ENCODE assay signal across 1 cellular context in the genomic region with DNA sequence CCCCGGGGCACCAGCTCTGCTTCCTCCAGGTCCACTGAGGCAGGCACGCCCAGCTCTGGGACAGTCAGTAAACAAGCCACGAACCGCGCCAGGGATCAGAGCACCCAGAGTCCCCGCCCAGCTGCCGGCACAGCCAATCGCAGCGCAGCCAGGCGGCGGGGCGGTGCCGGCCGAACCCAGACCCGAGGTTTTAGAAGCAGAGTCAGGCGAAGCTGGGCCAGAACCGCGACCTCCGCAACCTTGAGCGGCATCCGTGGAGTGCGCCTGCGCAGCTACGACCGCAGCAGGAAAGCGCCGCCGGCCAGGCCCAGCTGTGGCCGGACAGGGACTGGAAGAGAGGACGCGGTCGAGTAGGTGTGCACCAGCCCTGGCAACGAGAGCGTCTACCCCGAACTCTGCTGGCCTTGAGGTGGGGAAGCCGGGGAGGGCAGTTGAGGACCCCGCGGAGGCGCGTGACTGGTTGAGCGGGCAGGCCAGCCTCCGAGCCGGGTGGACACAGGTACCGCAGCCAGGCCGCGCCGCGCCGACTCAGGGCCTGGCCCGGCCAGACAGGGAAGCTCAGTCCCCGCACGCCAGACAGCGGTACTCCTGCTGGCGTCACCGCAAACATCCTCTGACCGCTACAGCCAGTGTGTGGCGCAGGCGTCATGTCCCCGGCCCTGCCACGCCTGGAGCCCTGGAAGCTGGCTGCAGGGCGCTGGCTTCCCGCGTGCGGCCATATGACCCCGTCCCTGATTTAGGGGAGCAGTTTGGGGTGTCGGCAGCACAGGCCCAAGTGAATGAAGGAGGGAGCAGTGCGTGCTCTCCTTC.
TF ChIP-seq lines count a peak whose summit lies in the region.

A gene (plus strand): TSS at position 220 of the 810 bp plus-strand sequence. CDS start 1,485 bp downstream, outside the sequence.

TF ChIP-seq in HepG2, 621 proteins besides CTCF, POLR2A, EP300 and RAD21 (continued from another document and continues in another):
- TF ChIP-seq, protein P1, sequence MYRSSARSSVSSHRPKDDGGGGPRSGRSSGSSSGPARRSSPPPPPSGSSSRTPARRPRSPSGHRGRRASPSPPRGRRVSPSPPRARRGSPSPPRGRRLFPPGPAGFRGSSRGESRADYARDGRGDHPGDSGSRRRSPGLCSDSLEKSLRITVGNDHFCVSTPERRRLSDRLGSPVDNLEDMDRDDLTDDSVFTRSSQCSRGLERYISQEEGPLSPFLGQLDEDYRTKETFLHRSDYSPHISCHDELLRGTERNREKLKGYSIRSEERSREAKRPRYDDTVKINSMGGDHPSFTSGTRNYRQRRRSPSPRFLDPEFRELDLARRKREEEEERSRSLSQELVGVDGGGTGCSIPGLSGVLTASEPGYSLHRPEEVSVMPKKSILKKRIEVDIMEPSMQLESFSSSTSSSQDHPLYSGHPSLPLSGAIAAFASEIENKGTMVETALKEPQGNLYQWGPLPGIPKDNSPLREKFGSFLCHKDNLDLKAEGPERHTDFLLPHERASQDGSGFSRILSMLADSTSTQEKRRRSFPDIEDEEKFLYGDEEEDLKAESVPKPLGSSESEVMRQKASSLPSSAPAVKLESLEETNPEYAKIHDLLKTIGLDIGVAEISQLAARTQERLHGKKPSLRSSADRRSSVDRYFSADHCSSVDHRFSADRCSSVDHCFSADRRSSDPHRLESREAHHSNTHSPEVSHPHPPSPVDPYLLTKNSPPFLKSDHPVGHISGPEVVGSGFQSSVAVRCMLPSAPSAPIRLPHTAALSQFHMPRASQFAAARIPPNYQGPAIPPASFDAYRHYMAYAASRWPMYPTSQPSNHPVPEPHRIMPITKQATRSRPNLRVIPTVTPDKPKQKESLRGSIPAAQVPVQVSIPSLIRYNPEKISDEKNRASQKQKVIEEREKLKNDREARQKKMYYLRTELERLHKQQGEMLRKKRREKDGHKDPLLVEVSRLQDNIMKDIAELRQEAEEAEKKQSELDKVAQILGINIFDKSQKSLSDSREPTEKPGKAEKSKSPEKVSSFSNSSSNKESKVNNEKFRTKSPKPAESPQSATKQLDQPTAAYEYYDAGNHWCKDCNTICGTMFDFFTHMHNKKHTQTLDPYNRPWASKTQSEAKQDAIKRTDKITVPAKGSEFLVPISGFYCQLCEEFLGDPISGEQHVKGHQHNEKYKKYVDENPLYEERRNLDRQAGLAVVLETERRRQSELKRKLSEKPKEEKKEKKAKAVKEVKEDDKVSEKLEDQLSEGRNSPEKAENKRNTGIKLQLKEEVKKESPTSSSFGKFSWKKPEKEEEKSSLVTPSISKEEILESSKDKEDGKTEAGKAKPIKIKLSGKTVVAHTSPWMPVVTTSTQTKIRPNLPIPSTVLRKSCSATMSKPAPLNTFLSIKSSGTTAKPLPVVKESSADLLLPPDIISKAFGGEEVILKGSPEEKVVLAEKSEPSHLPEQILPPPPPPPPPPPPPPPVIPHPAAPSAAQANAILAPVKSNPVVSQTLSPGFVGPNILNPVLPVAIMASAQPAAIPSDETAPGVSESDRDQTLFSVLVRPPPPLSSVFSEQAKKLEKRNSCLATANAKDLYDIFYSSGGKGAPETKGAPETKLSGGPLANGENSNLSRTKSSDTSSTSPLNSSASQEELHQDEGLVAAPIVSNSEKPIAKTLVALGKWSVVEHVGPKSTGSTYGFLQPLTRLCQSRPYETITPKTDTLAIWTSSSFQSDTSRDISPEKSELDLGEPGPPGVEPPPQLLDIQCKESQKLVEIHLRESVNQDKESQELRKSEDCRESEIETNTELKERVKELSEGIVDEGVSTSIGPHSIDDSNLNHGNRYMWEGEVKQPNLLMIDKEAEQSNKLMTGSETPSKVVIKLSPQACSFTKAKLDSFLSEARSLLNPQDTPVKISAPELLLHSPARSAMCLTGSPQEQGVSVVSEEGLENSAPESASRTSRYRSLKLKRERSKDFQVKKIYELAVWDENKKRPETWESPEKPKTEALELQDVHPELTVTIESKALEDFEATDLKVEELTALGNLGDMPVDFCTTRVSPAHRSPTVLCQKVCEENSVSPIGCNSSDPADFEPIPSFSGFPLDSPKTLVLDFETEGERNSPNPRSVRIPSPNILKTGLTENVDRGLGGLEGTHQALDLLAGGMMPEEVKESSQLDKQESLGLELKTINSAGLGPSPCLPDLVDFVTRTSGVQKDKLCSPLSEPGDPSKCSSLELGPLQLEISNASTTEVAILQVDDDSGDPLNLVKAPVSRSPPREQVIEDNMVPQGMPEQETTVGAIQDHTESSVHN (CRISPR knock-in tag; IDR thresholded peaks at IDR 0.05): 0 out of 2 replicates have a peak, but pooled peaks have one; percentile 18
- peak; percentile 70 for TF ChIP-seq SALL2 (CRISPR knock-in tag; IDR thresholded peaks at IDR 0.05)
- TF ChIP-seq, protein P2, sequence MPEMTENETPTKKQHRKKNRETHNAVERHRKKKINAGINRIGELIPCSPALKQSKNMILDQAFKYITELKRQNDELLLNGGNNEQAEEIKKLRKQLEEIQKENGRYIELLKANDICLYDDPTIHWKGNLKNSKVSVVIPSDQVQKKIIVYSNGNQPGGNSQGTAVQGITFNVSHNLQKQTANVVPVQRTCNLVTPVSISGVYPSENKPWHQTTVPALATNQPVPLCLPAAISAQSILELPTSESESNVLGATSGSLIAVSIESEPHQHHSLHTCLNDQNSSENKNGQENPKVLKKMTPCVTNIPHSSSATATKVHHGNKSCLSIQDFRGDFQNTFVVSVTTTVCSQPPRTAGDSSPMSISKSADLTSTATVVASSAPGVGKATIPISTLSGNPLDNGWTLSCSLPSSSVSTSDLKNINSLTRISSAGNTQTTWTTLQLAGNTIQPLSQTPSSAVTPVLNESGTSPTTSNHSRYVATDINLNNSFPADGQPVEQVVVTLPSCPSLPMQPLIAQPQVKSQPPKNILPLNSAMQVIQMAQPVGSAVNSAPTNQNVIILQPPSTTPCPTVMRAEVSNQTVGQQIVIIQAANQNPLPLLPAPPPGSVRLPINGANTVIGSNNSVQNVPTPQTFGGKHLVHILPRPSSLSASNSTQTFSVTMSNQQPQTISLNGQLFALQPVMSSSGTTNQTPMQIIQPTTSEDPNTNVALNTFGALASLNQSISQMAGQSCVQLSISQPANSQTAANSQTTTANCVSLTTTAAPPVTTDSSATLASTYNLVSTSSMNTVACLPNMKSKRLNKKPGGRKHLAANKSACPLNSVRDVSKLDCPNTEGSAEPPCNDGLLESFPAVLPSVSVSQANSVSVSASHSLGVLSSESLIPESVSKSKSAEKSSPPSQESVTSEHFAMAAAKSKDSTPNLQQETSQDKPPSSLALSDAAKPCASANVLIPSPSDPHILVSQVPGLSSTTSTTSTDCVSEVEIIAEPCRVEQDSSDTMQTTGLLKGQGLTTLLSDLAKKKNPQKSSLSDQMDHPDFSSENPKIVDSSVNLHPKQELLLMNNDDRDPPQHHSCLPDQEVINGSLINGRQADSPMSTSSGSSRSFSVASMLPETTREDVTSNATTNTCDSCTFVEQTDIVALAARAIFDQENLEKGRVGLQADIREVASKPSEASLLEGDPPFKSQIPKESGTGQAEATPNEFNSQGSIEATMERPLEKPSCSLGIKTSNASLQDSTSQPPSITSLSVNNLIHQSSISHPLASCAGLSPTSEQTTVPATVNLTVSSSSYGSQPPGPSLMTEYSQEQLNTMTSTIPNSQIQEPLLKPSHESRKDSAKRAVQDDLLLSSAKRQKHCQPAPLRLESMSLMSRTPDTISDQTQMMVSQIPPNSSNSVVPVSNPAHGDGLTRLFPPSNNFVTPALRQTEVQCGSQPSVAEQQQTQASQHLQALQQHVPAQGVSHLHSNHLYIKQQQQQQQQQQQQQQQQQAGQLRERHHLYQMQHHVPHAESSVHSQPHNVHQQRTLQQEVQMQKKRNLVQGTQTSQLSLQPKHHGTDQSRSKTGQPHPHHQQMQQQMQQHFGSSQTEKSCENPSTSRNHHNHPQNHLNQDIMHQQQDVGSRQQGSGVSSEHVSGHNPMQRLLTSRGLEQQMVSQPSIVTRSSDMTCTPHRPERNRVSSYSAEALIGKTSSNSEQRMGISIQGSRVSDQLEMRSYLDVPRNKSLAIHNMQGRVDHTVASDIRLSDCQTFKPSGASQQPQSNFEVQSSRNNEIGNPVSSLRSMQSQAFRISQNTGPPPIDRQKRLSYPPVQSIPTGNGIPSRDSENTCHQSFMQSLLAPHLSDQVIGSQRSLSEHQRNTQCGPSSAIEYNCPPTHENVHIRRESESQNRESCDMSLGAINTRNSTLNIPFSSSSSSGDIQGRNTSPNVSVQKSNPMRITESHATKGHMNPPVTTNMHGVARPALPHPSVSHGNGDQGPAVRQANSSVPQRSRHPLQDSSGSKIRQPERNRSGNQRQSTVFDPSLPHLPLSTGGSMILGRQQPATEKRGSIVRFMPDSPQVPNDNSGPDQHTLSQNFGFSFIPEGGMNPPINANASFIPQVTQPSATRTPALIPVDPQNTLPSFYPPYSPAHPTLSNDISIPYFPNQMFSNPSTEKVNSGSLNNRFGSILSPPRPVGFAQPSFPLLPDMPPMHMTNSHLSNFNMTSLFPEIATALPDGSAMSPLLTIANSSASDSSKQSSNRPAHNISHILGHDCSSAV (CRISPR knock-in tag; IDR thresholded peaks at IDR 0.05; ENCODE audit: borderline replicate concordance): peak; percentile 87; the same call in 1 of the 2 replicates
- TF ChIP-seq MIER3 (CRISPR knock-in tag; IDR thresholded peaks at IDR 0.05; ENCODE audit: borderline replicate concordance): peak; percentile 62; the same call in 1 of the 2 replicates
- peak; percentile 100 for TF ChIP-seq ZFY (CRISPR knock-in tag; IDR thresholded peaks at IDR 0.05)
- TF ChIP-seq, protein P3, sequence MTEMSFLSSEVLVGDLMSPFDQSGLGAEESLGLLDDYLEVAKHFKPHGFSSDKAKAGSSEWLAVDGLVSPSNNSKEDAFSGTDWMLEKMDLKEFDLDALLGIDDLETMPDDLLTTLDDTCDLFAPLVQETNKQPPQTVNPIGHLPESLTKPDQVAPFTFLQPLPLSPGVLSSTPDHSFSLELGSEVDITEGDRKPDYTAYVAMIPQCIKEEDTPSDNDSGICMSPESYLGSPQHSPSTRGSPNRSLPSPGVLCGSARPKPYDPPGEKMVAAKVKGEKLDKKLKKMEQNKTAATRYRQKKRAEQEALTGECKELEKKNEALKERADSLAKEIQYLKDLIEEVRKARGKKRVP (CRISPR knock-in tag; IDR thresholded peaks at IDR 0.05): no peak
- TF ChIP-seq CEBPB (IDR thresholded peaks at IDR 0.05; ENCODE audit: borderline replicate concordance, low read depth, low read length): no peak
- TF ChIP-seq, protein P4, sequence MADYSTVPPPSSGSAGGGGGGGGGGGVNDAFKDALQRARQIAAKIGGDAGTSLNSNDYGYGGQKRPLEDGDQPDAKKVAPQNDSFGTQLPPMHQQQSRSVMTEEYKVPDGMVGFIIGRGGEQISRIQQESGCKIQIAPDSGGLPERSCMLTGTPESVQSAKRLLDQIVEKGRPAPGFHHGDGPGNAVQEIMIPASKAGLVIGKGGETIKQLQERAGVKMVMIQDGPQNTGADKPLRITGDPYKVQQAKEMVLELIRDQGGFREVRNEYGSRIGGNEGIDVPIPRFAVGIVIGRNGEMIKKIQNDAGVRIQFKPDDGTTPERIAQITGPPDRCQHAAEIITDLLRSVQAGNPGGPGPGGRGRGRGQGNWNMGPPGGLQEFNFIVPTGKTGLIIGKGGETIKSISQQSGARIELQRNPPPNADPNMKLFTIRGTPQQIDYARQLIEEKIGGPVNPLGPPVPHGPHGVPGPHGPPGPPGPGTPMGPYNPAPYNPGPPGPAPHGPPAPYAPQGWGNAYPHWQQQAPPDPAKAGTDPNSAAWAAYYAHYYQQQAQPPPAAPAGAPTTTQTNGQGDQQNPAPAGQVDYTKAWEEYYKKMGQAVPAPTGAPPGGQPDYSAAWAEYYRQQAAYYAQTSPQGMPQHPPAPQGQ (CRISPR knock-in tag; IDR thresholded peaks at IDR 0.05; ENCODE audit: borderline replicate concordance): peak; percentile 87; the same call in 1 of the 2 replicates
- peak; percentile 87 for TF ChIP-seq ZNF543 (CRISPR knock-in tag; IDR thresholded peaks at IDR 0.05)
- no peak for TF ChIP-seq STAT5B (CRISPR knock-in tag; IDR thresholded peaks at IDR 0.05)
- TF ChIP-seq RFX5 (IDR thresholded peaks at IDR 0.05; ENCODE audit: low read depth, low read length): no peak
- TF ChIP-seq, protein P5, sequence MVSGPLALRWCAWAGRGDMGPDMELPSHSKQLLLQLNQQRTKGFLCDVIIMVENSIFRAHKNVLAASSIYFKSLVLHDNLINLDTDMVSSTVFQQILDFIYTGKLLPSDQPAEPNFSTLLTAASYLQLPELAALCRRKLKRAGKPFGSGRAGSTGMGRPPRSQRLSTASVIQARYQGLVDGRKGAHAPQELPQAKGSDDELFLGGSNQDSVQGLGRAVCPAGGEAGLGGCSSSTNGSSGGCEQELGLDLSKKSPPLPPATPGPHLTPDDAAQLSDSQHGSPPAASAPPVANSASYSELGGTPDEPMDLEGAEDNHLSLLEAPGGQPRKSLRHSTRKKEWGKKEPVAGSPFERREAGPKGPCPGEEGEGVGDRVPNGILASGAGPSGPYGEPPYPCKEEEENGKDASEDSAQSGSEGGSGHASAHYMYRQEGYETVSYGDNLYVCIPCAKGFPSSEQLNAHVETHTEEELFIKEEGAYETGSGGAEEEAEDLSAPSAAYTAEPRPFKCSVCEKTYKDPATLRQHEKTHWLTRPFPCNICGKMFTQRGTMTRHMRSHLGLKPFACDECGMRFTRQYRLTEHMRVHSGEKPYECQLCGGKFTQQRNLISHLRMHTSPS (CRISPR knock-in tag; IDR thresholded peaks at IDR 0.05; ENCODE audit: low read depth): 0 out of 2 replicates have a peak, but pooled peaks have one; percentile 23
- TF ChIP-seq, protein P6, sequence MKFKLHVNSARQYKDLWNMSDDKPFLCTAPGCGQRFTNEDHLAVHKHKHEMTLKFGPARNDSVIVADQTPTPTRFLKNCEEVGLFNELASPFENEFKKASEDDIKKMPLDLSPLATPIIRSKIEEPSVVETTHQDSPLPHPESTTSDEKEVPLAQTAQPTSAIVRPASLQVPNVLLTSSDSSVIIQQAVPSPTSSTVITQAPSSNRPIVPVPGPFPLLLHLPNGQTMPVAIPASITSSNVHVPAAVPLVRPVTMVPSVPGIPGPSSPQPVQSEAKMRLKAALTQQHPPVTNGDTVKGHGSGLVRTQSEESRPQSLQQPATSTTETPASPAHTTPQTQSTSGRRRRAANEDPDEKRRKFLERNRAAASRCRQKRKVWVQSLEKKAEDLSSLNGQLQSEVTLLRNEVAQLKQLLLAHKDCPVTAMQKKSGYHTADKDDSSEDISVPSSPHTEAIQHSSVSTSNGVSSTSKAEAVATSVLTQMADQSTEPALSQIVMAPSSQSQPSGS (CRISPR knock-in tag; IDR thresholded peaks at IDR 0.05): peak; percentile 81
- TF ChIP-seq, protein P7, sequence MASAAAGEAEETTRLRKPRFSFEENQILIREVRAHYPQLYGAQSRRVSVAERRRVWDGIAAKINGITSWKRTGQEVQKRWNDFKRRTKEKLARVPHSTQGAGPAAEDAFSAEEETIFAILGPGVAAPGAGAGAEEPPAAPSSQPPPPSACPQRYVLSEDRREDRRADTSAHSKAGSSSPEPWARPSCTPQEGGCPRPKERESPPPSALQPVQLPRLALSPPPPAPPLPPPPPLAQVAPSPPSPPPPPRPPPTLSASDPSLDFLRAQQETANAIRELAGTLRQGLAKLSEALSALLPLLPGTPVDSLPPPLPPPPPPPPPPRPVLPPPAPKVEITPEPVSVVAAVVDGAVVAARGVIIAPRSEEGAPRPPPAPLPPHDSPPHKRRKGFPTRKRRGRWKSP (CRISPR knock-in tag; IDR thresholded peaks at IDR 0.05): peak; percentile 86
- TF ChIP-seq ZNF839 (CRISPR knock-in tag; IDR thresholded peaks at IDR 0.05; ENCODE audit: borderline replicate concordance): peak; percentile 73; the same call in 1 of the 2 replicates
- TF ChIP-seq, protein P8, sequence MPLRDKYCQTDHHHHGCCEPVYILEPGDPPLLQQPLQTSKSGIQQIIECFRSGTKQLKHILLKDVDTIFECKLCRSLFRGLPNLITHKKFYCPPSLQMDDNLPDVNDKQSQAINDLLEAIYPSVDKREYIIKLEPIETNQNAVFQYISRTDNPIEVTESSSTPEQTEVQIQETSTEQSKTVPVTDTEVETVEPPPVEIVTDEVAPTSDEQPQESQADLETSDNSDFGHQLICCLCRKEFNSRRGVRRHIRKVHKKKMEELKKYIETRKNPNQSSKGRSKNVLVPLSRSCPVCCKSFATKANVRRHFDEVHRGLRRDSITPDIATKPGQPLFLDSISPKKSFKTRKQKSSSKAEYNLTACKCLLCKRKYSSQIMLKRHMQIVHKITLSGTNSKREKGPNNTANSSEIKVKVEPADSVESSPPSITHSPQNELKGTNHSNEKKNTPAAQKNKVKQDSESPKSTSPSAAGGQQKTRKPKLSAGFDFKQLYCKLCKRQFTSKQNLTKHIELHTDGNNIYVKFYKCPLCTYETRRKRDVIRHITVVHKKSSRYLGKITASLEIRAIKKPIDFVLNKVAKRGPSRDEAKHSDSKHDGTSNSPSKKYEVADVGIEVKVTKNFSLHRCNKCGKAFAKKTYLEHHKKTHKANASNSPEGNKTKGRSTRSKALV (CRISPR knock-in tag; IDR thresholded peaks at IDR 0.05): peak; percentile 89; the same call in 1 of the 2 replicates
